12 cellular contexts compared by ENCODE assay signal in genomic region chr9:93288341-93288740, GRCh38.
A peak's percentile ranks its signal among the peaks of the same experiment; 100 is the strongest.
DNase-seq lines count a peak whose midpoint lies in the region; ATAC-seq and TF ChIP-seq lines count a peak whose summit lies in the region.
"Had no signal": no experiment of that assay in that cellular context is flagged by ENCODE, and none has a peak within 500 bp of the region (broad histone marks: within the 10 kb centered on the region; RNA-seq: fewer than 3 reads in every experiment).

No MANE protein-coding gene starts in this region.

- H3K4me3 Mint-ChIP-seq in neural progenitor cell = no peak overlapping the region
- no peak overlapping the region for H3K4me3 Mint-ChIP-seq in naive thymus-derived CD4-positive, alpha-beta T cell
- H3K4me3 Mint-ChIP-seq: CD4-positive, CD25-positive, alpha-beta regulatory T cell; natural killer cell had no signal

- H3K36me3 Mint-ChIP-seq in neural progenitor cell = peaks cover 13% of the 10 kb centered on the region
- H3K36me3 Mint-ChIP-seq in naive thymus-derived CD4-positive, alpha-beta T cell = peaks cover 0 to 5% (median 0%) of the 10 kb centered on the region in 5 donors
- H3K36me3 Mint-ChIP-seq: natural killer cell had no signal

- TF ChIP-seq CTCF in colonic mucosa (IDR thresholded peaks at IDR 0.05) = no peak
- TF ChIP-seq CTCF in neural progenitor cell (IDR thresholded peaks at IDR 0.05) = no peak

- no peak overlapping the region for H3K9ac ChIP-seq in colonic mucosa (ENCODE audit: low read depth in 2 of 2, low read length in 2 of 2)
- no peak overlapping the region for H3K9ac ChIP-seq in neural progenitor cell
- H3K9ac ChIP-seq: GM23248 had no signal

- no peaks in the 10 kb centered on the region for H3K79me2 ChIP-seq in neural progenitor cell (ENCODE audit: low read depth)

- intact Hi-C loops in colonic mucosa (cut with DNase I) = no loop called here
- intact Hi-C loops in naive thymus-derived CD4-positive, alpha-beta T cell (cut with micrococcal nuclease) = no loop called here

- H3K27ac Mint-ChIP-seq in neural progenitor cell = peak overlapping the region; percentile 18
- no peak overlapping the region for H3K27ac Mint-ChIP-seq in naive thymus-derived CD4-positive, alpha-beta T cell
- H3K27ac Mint-ChIP-seq: natural killer cell had no signal

- no peaks in the 10 kb centered on the region for H3K27me3 ChIP-seq in colonic mucosa
- H3K27me3 ChIP-seq in neural progenitor cell = no peaks in the 10 kb centered on the region
- no peaks in the 10 kb centered on the region for H3K27me3 ChIP-seq in naive thymus-derived CD4-positive, alpha-beta T cell (ENCODE audit: control insufficient read depth in 2 of 2, insufficient read depth in 2 of 2, low read length in 2 of 2)
- H3K27me3 ChIP-seq: transverse colon had no signal

- no peak for ATAC-seq in naive thymus-derived CD4-positive, alpha-beta T cell
- ATAC-seq: natural killer cell had no signal

- no peaks in the 10 kb centered on the region for H3F3A ChIP-seq in neural progenitor cell (ENCODE audit: low read depth)

- no peaks in the 10 kb centered on the region for H3K36me3 ChIP-seq in colonic mucosa
- no peaks in the 10 kb centered on the region for H3K36me3 ChIP-seq in neural progenitor cell
- no peaks in the 10 kb centered on the region for H3K36me3 ChIP-seq in naive thymus-derived CD4-positive, alpha-beta T cell (ENCODE audit: control insufficient read depth in 2 of 3, insufficient read depth in 3 of 3, low read length in 3 of 3)
- H3K36me3 ChIP-seq: transverse colon had no signal

- H3K4me1 Mint-ChIP-seq in neural progenitor cell = peaks cover 24% of the 10 kb centered on the region
- H3K4me1 Mint-ChIP-seq in naive thymus-derived CD4-positive, alpha-beta T cell = peaks cover 0 to 8% (median 4%) of the 10 kb centered on the region in 7 donors
- H3K4me1 Mint-ChIP-seq: natural killer cell had no signal

- CTCF ChIA-PET in naive thymus-derived CD4-positive, alpha-beta T cell (lab: Charles Lee) = no interaction called here

- no peak overlapping the region for H3K4me2 ChIP-seq in neural progenitor cell

- no peaks in the 10 kb centered on the region for H4K20me1 ChIP-seq in neural progenitor cell (ENCODE audit: low read depth)

- no peak overlapping the region for H2AFZ ChIP-seq in neural progenitor cell (replicated peaks)
- H2AFZ ChIP-seq: GM23248 had no signal

- H3K9me3 ChIP-seq in colonic mucosa (no peaks in the 10 kb centered on the region), neural progenitor cell (ENCODE audit: low read depth) (no peaks in the 10 kb centered on the region)
- no peaks in the 10 kb centered on the region for H3K9me3 ChIP-seq in naive thymus-derived CD4-positive, alpha-beta T cell (ENCODE audit: control insufficient read depth in 2 of 3, low read length in 3 of 3)
- H3K9me3 ChIP-seq: transverse colon had no signal

- H3K4me1 ChIP-seq in colonic mucosa (no peaks in the 10 kb centered on the region), neural progenitor cell (peaks cover 6% of the 10 kb centered on the region)
- no peaks in the 10 kb centered on the region for H3K4me1 ChIP-seq in naive thymus-derived CD4-positive, alpha-beta T cell (ENCODE audit: control insufficient read depth in 2 of 2, insufficient read depth in 2 of 2, low read length in 2 of 2)
- H3K4me1 ChIP-seq: transverse colon had no signal

- DNase-seq in GF-D8 (lab: John Stamatoyannopoulos, UW) (peak; percentile 13), Kasumi-1 (lab: John Stamatoyannopoulos, UW) (peak; percentile 32 to 33), colonic mucosa (peak; percentile 21), neural progenitor cell (ENCODE audit: low spot score) (no peak), cortex of kidney (lab: John Stamatoyannopoulos, UW) (no peak), amygdala (lab: John Stamatoyannopoulos, UW) (no peak)
- DNase-seq in naive thymus-derived CD4-positive, alpha-beta T cell = no peak
- DNase-seq: CD4-positive, CD25-positive, alpha-beta regulatory T cell; central memory CD4-positive, alpha-beta T cell; GM23248; natural killer cell; transverse colon had no signal

- POLR2A ChIA-PET in naive thymus-derived CD4-positive, alpha-beta T cell (lab: Charles Lee) = no interaction called here

- H3K4me3 ChIP-seq in colonic mucosa (no peak overlapping the region), neural progenitor cell (no peak overlapping the region)
- no peak overlapping the region for H3K4me3 ChIP-seq in naive thymus-derived CD4-positive, alpha-beta T cell (ENCODE audit: low read length)
- H3K4me3 ChIP-seq: GM23248, transverse colon had no signal

- no peaks in the 10 kb centered on the region for H3K27me3 Mint-ChIP-seq in neural progenitor cell (ENCODE audit: insufficient read depth, low read depth)
- H3K27me3 Mint-ChIP-seq in naive thymus-derived CD4-positive, alpha-beta T cell = peaks cover 0 to 20% (median 0%) of the 10 kb centered on the region in 5 donors

- H3K9me3 Mint-ChIP-seq in neural progenitor cell = peaks cover 6% of the 10 kb centered on the region
- H3K9me3 Mint-ChIP-seq in naive thymus-derived CD4-positive, alpha-beta T cell = peaks cover 0 to 9% (median 0%) of the 10 kb centered on the region in 11 donors
- H3K9me3 Mint-ChIP-seq: natural killer cell had no signal

- H3K27ac ChIP-seq in colonic mucosa (no peak overlapping the region), neural progenitor cell (no peak overlapping the region)
- no peak overlapping the region for H3K27ac ChIP-seq in naive thymus-derived CD4-positive, alpha-beta T cell (ENCODE audit: low read depth, low read length)
- H3K27ac ChIP-seq: GM23248, transverse colon had no signal

Comparison
In these comparisons a context has a peak if more than half of its experiments do, and no peak if none do; other contexts are left out.
1. DNase-seq: peak in GF-D8 (single experiment), Kasumi-1 (2 of 2) and colonic mucosa (single experiment); none in neural progenitor cell (single experiment), naive thymus-derived CD4-positive, alpha-beta T cell (0 of 9), cortex of kidney (single experiment) and amygdala (0 of 56).